In genomic region chrX:10011261-10011931, GRCh38 we compare ENCODE assay signal across 10 cellular contexts. TPM values are rescaled to one million over a fixed set of nuclear protein-coding genes. Genes with fewer than 3 reads are reported as not detected.
DNase-seq lines count a peak whose midpoint lies in the region; ATAC-seq and TF ChIP-seq lines count a peak whose summit lies in the region.
"Had no signal": no experiment of that assay in that cellular context is flagged by ENCODE, and none has a peak within 500 bp of the region (broad histone marks: within the 10 kb centered on the region; RNA-seq: fewer than 3 reads in every experiment).

No MANE protein-coding gene starts in this region.

- intact Hi-C loops in sigmoid colon (cut with DNase I) (loop anchor here (5.0 kb wide), 1 partner anchor 101 kb away; no protein-coding TSS in a partner anchor), body of pancreas (cut with DNase I) (loop anchor here (5.0 kb wide), 1 partner anchor 106 kb away; no protein-coding TSS in a partner anchor), upper lobe of right lung (cut with DNase I) (no loop called here)

- TF ChIP-seq EP300 in sigmoid colon (IDR thresholded peaks at IDR 0.05), result no peak

- no peak for TF ChIP-seq CTCF in endothelial cell (IDR thresholded peaks at IDR 0.05; ENCODE audit: unreplicated experiment)
- no peak for TF ChIP-seq CTCF in sigmoid colon (IDR thresholded peaks at IDR 0.05)
- no peak for TF ChIP-seq CTCF in body of pancreas (IDR thresholded peaks at IDR 0.05)
- no peak for TF ChIP-seq CTCF in upper lobe of right lung (IDR thresholded peaks at IDR 0.05)

- CTCF ChIA-PET in activated CD8-positive, alpha-beta memory T cell treated with anti-CD3 and anti-CD28 coated beads, Interleukin-2, amount 10 ng/mL, durations not matched to agents 7 days and 5 days (lab: Charles Lee), result interaction anchor here (1.0 to 1.6 kb wide), 4 partner anchors 8 to 108 kb away, joined by 3 to 7 read pairs (median 4); no protein-coding TSS in a partner anchor

- H3K27ac Mint-ChIP-seq in activated CD8-positive, alpha-beta memory T cell treated with anti-CD3 and anti-CD28 coated beads, Interleukin-2, amount 10 ng/mL, durations not matched to agents 7 days and 5 days, result peak overlapping the region; percentile 74
- H3K27ac Mint-ChIP-seq in endothelial cell (ENCODE audit: unreplicated experiment), result peak overlapping the region; percentile 98

- no peak overlapping the region for H3K9ac ChIP-seq in SK-N-MC (ENCODE audit: insufficient read length)

- H3K9me3 Mint-ChIP-seq in activated CD8-positive, alpha-beta memory T cell treated with anti-CD3 and anti-CD28 coated beads, Interleukin-2, amount 10 ng/mL, durations not matched to agents 7 days and 5 days (ENCODE audit: low read depth), result no peaks in the 10 kb centered on the region
- no peaks in the 10 kb centered on the region for H3K9me3 Mint-ChIP-seq in endothelial cell (ENCODE audit: unreplicated experiment)

- 42 to 79% methylated on average over 10 of the region's 10 CpGs for WGBS in sigmoid colon, 2 donors
- 57 to 84% methylated on average over 7 of the region's 10 CpGs for WGBS in body of pancreas, 2 donors

- H3K4me3 ChIP-seq in SK-N-MC (peak overlapping the region; percentile 27), sigmoid colon (no peak overlapping the region), body of pancreas (no peak overlapping the region), upper lobe of right lung (no peak overlapping the region)

- no peaks in the 10 kb centered on the region for H3K9me3 ChIP-seq in SK-N-MC (ENCODE audit: low read depth, low read length)
- H3K9me3 ChIP-seq in sigmoid colon, result no peaks in the 10 kb centered on the region
- H3K9me3 ChIP-seq in body of pancreas, result no peaks in the 10 kb centered on the region
- no peaks in the 10 kb centered on the region for H3K9me3 ChIP-seq in upper lobe of right lung

- H3K4me1 ChIP-seq in sigmoid colon (peaks cover 0 to 23% (median 9%) of the 10 kb centered on the region in 4 donors), body of pancreas (no peaks in the 10 kb centered on the region), upper lobe of right lung (peaks cover 13% of the 10 kb centered on the region)

- H3K36me3 ChIP-seq in SK-N-MC (ENCODE audit: insufficient read depth, low read length) (no peaks in the 10 kb centered on the region), sigmoid colon (no peaks in the 10 kb centered on the region), body of pancreas (replicated peaks in 1 of 2; ENCODE audit: insufficient read depth in 1 of 2, low read depth in 2 of 2) (no peaks in the 10 kb centered on the region), upper lobe of right lung (no peaks in the 10 kb centered on the region)

- no peak for TF ChIP-seq POLR2A in sigmoid colon (IDR thresholded peaks at IDR 0.05)
- no peak for TF ChIP-seq POLR2A in body of pancreas (IDR thresholded peaks at IDR 0.05)

- peak overlapping the region; percentile 28 for H3K4me3 Mint-ChIP-seq in activated CD8-positive, alpha-beta memory T cell treated with anti-CD3 and anti-CD28 coated beads, Interleukin-2, amount 10 ng/mL, durations not matched to agents 7 days and 5 days
- peak overlapping the region; percentile 48 for H3K4me3 Mint-ChIP-seq in endothelial cell (ENCODE audit: unreplicated experiment)

- H3K27ac ChIP-seq in SK-N-MC (peak overlapping the region; percentile 88), sigmoid colon (peak overlapping the region in 3 of 4 donors; percentile 58 to 70 (median 66)), body of pancreas (no peak overlapping the region), upper lobe of right lung (no peak overlapping the region)

- H3K27me3 Mint-ChIP-seq in activated CD8-positive, alpha-beta memory T cell treated with anti-CD3 and anti-CD28 coated beads, Interleukin-2, amount 10 ng/mL, durations not matched to agents 7 days and 5 days, result peaks cover 5% of the 10 kb centered on the region
- H3K27me3 Mint-ChIP-seq in endothelial cell (ENCODE audit: unreplicated experiment), result peaks cover 4% of the 10 kb centered on the region

- H3K27me3 ChIP-seq in sigmoid colon (no peaks in the 10 kb centered on the region), body of pancreas (no peaks in the 10 kb centered on the region), upper lobe of right lung (no peaks in the 10 kb centered on the region)

- no peak for DNase-seq in activated CD8-positive, alpha-beta memory T cell treated with anti-CD3 and anti-CD28 coated beads, Interleukin-2, amount 10 ng/mL, durations not matched to agents 7 days and 5 days
- DNase-seq in activated CD8-positive, alpha-beta memory T cell treated with anti-CD3 and anti-CD28 coated beads for 24 hours, result no peak
- DNase-seq in SK-N-MC (ENCODE audit: low read depth, low spot score) (no peak), endothelial cell (ENCODE audit: low spot score) (no peak), sigmoid colon (peak; percentile 36), body of pancreas (no peak), upper lobe of right lung (no peak)
- DNase-seq: NCI-H187 treated with DMSO at 0.1 percent for 48 hours had no signal

- ATAC-seq in activated CD8-positive, alpha-beta memory T cell treated with anti-CD3 and anti-CD28 coated beads, Interleukin-2, amount 10 ng/mL, durations not matched to agents 7 days and 5 days, result no peak
- ATAC-seq in GM18907 (IDR thresholded peaks at IDR 0.05; ENCODE audit: unreplicated experiment) (no peak), body of pancreas (no peak), upper lobe of right lung (no peak)

- no peaks in the 10 kb centered on the region for H3K36me3 Mint-ChIP-seq in activated CD8-positive, alpha-beta memory T cell treated with anti-CD3 and anti-CD28 coated beads, Interleukin-2, amount 10 ng/mL, durations not matched to agents 7 days and 5 days
- H3K36me3 Mint-ChIP-seq in endothelial cell (ENCODE audit: low read depth, unreplicated experiment), result no peaks in the 10 kb centered on the region

- H3K4me1 Mint-ChIP-seq in activated CD8-positive, alpha-beta memory T cell treated with anti-CD3 and anti-CD28 coated beads, Interleukin-2, amount 10 ng/mL, durations not matched to agents 7 days and 5 days, result peaks cover 38% of the 10 kb centered on the region
- H3K4me1 Mint-ChIP-seq in endothelial cell (ENCODE audit: unreplicated experiment), result peaks cover 39% of the 10 kb centered on the region

RNA-seq across cellular contexts. Expression of gene CLDN34, which starts 44.2 kb away (rescaled TPM):
- total RNA-seq in activated CD8-positive, alpha-beta memory T cell treated with anti-CD3 and anti-CD28 coated beads, Interleukin-2, amount 10 ng/mL, durations not matched to agents 7 days and 5 days, result not detected
- total RNA-seq in endothelial cell (ENCODE audit: unreplicated experiment) (0.64 TPM), sigmoid colon (1 to 10 TPM in 1 of 4 donors, under 1 TPM in 1, not detected in 2; 0.68 to 2.2 TPM), body of pancreas (1 to 10 TPM in 1 of 2 donors, not detected in 1; 2.6 TPM), upper lobe of right lung (0.55 TPM)
- polyA plus RNA-seq in sigmoid colon, result under 1 TPM in 1 of 3 donors, not detected in 2; 0.16 TPM
- total RNA-seq: T-helper 2 cell treated with Interferon-gamma antibody and Interleukin-4, amounts not matched to agents 100 ng/mL and 5 ng/mL, for 36 hours had no signal

Comparison
In these comparisons a context has a peak if more than half of its experiments do, and no peak if none do; other contexts are left out.
1. H3K27ac ChIP-seq: peak in SK-N-MC (single experiment) and sigmoid colon (3 of 4); none in body of pancreas (0 of 4) and upper lobe of right lung (single experiment).